Comparison of ENCODE assay signal across 23 cellular contexts in genomic region chr1:3641816-3642215, GRCh38. TPM values are rescaled to one million over a fixed set of nuclear protein-coding genes. Genes with fewer than 3 reads are reported as not detected.
A peak's percentile ranks its signal among the peaks of the same experiment; 100 is the strongest.
DNase-seq lines count a peak whose midpoint lies in the region; ATAC-seq, FAIRE-seq and TF ChIP-seq lines count a peak whose summit lies in the region.
"Had no signal": no experiment of that assay in that cellular context is flagged by ENCODE, and none has a peak within 500 bp of the region (broad histone marks: within the 10 kb centered on the region; RNA-seq: fewer than 3 reads in every experiment).

No MANE protein-coding gene starts in this region.

- ATAC-seq in upper lobe of right lung, result no peak
- ATAC-seq in activated CD8-positive, alpha-beta T cell treated with anti-CD3 and anti-CD28 coated beads for 36 hours, result no peak

- no peaks in the 10 kb centered on the region for H3K4me1 Mint-ChIP-seq in activated CD8-positive, alpha-beta T cell treated with anti-CD3 and anti-CD28 coated beads for 36 hours (ENCODE audit: low read depth)
- H3K4me1 Mint-ChIP-seq: CD14-positive monocyte had no signal

- TF ChIP-seq CTCF in kidney (IDR thresholded peaks at IDR 0.05; ENCODE audit: borderline replicate concordance, extremely low read depth, insufficient read depth) (no peak), upper lobe of right lung (IDR thresholded peaks at IDR 0.05) (no peak)
- TF ChIP-seq CTCF in activated CD8-positive, alpha-beta T cell treated with anti-CD3 and anti-CD28 coated beads for 36 hours (IDR thresholded peaks at IDR 0.05), result no peak

- H3K9me3 Mint-ChIP-seq in activated CD8-positive, alpha-beta T cell treated with anti-CD3 and anti-CD28 coated beads for 36 hours, result no peaks in the 10 kb centered on the region
- H3K9me3 Mint-ChIP-seq: CD4-positive, alpha-beta memory T cell; CD4-positive, CD25-positive, alpha-beta regulatory T cell; CD8-positive, alpha-beta memory T cell had no signal

- POLR2A ChIA-PET in activated CD8-positive, alpha-beta T cell treated with anti-CD3 and anti-CD28 coated beads for 36 hours (lab: Charles Lee), result interaction anchor here (1.1 kb wide), 1 partner anchor 12 kb away, joined by 3 read pairs; no protein-coding TSS in a partner anchor

- DNase-seq in kidney (peak; percentile 15), posterior vena cava (ENCODE audit: low spot score) (peak; percentile 26), upper lobe of right lung (peak; percentile 19), DMS 273 treated with DMSO at 0.1 percent for 48 hours (lab: John Stamatoyannopoulos, UW) (no peak), urothelium cell line (ENCODE audit: low spot score) (no peak)
- no peak for DNase-seq in activated CD8-positive, alpha-beta T cell treated with anti-CD3 and anti-CD28 coated beads for 36 hours
- DNase-seq: 8988T; ACHN; BE2C; C1 segment of cervical spinal cord; CD4-positive, alpha-beta memory T cell; CD4-positive, CD25-positive, alpha-beta regulatory T cell; CD8-positive, alpha-beta memory T cell; COR-L47; DMS79 treated with DMSO at 0.1 percent for 48 hours; GF-D8 had no signal

- H3K9me3 ChIP-seq in kidney (ENCODE audit: control insufficient read depth in 1 of 2, low read length in 2 of 2), result no peaks in the 10 kb centered on the region
- H3K9me3 ChIP-seq in upper lobe of right lung, result no peaks in the 10 kb centered on the region
- H3K9me3 ChIP-seq: BE2C, BLaER1 had no signal

- H3K4me1 ChIP-seq in kidney (ENCODE audit: control insufficient read depth in 1 of 2, insufficient read depth in 1 of 2, low read depth in 1 of 2, low read length in 2 of 2) (no peaks in the 10 kb centered on the region), upper lobe of right lung (no peaks in the 10 kb centered on the region)
- H3K4me1 ChIP-seq: BE2C had no signal

- H3K27me3 ChIP-seq in upper lobe of right lung, result no peaks in the 10 kb centered on the region
- H3K27me3 ChIP-seq: BE2C, BLaER1 had no signal

- H3K36me3 Mint-ChIP-seq in activated CD8-positive, alpha-beta T cell treated with anti-CD3 and anti-CD28 coated beads for 36 hours (ENCODE audit: low read depth), result peaks cover 9% of the 10 kb centered on the region

- no peak overlapping the region for H3K27ac Mint-ChIP-seq in activated CD8-positive, alpha-beta T cell treated with anti-CD3 and anti-CD28 coated beads for 36 hours
- H3K27ac Mint-ChIP-seq: CD8-positive, alpha-beta memory T cell had no signal

- CTCF ChIA-PET in activated CD8-positive, alpha-beta T cell treated with anti-CD3 and anti-CD28 coated beads for 36 hours (lab: Charles Lee), result no interaction called here

- H3K9ac ChIP-seq in kidney (ENCODE audit: low read length in 2 of 2), result no peak overlapping the region
- H3K9ac ChIP-seq: BLaER1 had no signal

- H3K4me3 ChIP-seq in kidney (ENCODE audit: low read length in 2 of 2) (no peak overlapping the region), upper lobe of right lung (no peak overlapping the region)
- H3K4me3 ChIP-seq: BLaER1 had no signal

- H3K27me3 Mint-ChIP-seq in activated CD8-positive, alpha-beta T cell treated with anti-CD3 and anti-CD28 coated beads for 36 hours, result no peaks in the 10 kb centered on the region
- H3K27me3 Mint-ChIP-seq: CD4-positive, alpha-beta memory T cell; CD4-positive, CD25-positive, alpha-beta regulatory T cell; CD8-positive, alpha-beta memory T cell had no signal

- no peak overlapping the region for H3K27ac ChIP-seq in kidney (ENCODE audit: low read depth in 2 of 2, low read length in 2 of 2)
- no peak overlapping the region for H3K27ac ChIP-seq in upper lobe of right lung
- H3K27ac ChIP-seq: BLaER1 had no signal

- H3K36me3 ChIP-seq in kidney (ENCODE audit: control insufficient read depth in 1 of 2, insufficient read depth in 2 of 2, low read length in 2 of 2) (peaks cover 18 to 21% of the 10 kb centered on the region in 2 donors), upper lobe of right lung (peaks cover 39% of the 10 kb centered on the region)
- H3K36me3 ChIP-seq: BE2C had no signal

- H3K4me3 Mint-ChIP-seq in activated CD8-positive, alpha-beta T cell treated with anti-CD3 and anti-CD28 coated beads for 36 hours, result no peak overlapping the region
- H3K4me3 Mint-ChIP-seq: CD14-positive monocyte; CD4-positive, alpha-beta memory T cell had no signal

- intact Hi-C loops in kidney (cut with DNase I) (no loop called here), posterior vena cava (cut with DNase I) (no loop called here), upper lobe of right lung (cut with DNase I) (no loop called here)
- intact Hi-C loops in activated CD8-positive, alpha-beta T cell treated with anti-CD3 and anti-CD28 coated beads for 36 hours (cut with micrococcal nuclease), result no loop called here

- FAIRE-seq in kidney (lab: Jason Lieb, UNC), result no peak
- FAIRE-seq in urothelium cell line (lab: Jason Lieb, UNC), result no peak
- FAIRE-seq: A204.1, G401.6, GM12891, GM19239 had no signal

RNA-seq across cellular contexts. Expression of gene WRAP73, which starts 8.1 kb away (rescaled TPM):
- total RNA-seq in kidney (18.4 TPM), posterior vena cava (10 to 100 TPM; 10.9 to 13.7 TPM), upper lobe of right lung (18.5 TPM)
- polyA plus RNA-seq in kidney (ENCODE audit: insufficient read depth, low read depth, low replicate concordance), result 19.6 TPM
- total RNA-seq in activated CD8-positive, alpha-beta T cell treated with anti-CD3 and anti-CD28 coated beads for 36 hours, result 10 to 100 TPM; 34.2 to 35.4 TPM

RNA-seq across cellular contexts. Expression of gene TP73, which starts 10.5 kb away (rescaled TPM):
- total RNA-seq in kidney, result 0.54 TPM
- not detected for polyA plus RNA-seq in kidney (ENCODE audit: insufficient read depth, low read depth, low replicate concordance)
- not detected for total RNA-seq in posterior vena cava
- 0.29 TPM for total RNA-seq in upper lobe of right lung
- under 1 TPM; 0.60 to 0.68 TPM for total RNA-seq in activated CD8-positive, alpha-beta T cell treated with anti-CD3 and anti-CD28 coated beads for 36 hours
- total RNA-seq: CD4-positive, CD25-positive, alpha-beta regulatory T cell had no signal
- polyA plus RNA-seq: AG04450 had no signal

RNA-seq across cellular contexts. Expression of gene TPRG1L, which starts 17.0 kb away (rescaled TPM):
- total RNA-seq in kidney (37.1 TPM), posterior vena cava (10 to 100 TPM; 37.5 to 45.6 TPM), upper lobe of right lung (47.5 TPM)
- 72.4 TPM for polyA plus RNA-seq in kidney (ENCODE audit: insufficient read depth, low read depth, low replicate concordance)
- total RNA-seq in activated CD8-positive, alpha-beta T cell treated with anti-CD3 and anti-CD28 coated beads for 36 hours, result 1 to 10 TPM; 6.1 to 6.2 TPM

RNA-seq across cellular contexts. Expression of gene MEGF6, which starts 30.5 kb away (rescaled TPM):
- 10.9 TPM for total RNA-seq in kidney
- polyA plus RNA-seq in kidney (ENCODE audit: insufficient read depth, low read depth, low replicate concordance), result 2.8 TPM
- total RNA-seq in posterior vena cava, result 100 to 1,000 TPM in 1 of 2 donors, 10 to 100 TPM in 1; 82.3 to 123 TPM
- 96.6 TPM for total RNA-seq in upper lobe of right lung
- 1 to 10 TPM; 2.0 to 2.5 TPM for total RNA-seq in activated CD8-positive, alpha-beta T cell treated with anti-CD3 and anti-CD28 coated beads for 36 hours

Comparison
In these comparisons a context has a peak if more than half of its experiments do, and no peak if none do; other contexts are left out.
1. DNase-seq: peak in kidney (single experiment), posterior vena cava (single experiment) and upper lobe of right lung (single experiment); none in activated CD8-positive, alpha-beta T cell treated with anti-CD3 and anti-CD28 coated beads for 36 hours (single experiment), DMS 273 treated with DMSO at 0.1 percent for 48 hours (single experiment) and urothelium cell line (single experiment).